18 cellular contexts compared by ENCODE assay signal in the genomic region with DNA sequence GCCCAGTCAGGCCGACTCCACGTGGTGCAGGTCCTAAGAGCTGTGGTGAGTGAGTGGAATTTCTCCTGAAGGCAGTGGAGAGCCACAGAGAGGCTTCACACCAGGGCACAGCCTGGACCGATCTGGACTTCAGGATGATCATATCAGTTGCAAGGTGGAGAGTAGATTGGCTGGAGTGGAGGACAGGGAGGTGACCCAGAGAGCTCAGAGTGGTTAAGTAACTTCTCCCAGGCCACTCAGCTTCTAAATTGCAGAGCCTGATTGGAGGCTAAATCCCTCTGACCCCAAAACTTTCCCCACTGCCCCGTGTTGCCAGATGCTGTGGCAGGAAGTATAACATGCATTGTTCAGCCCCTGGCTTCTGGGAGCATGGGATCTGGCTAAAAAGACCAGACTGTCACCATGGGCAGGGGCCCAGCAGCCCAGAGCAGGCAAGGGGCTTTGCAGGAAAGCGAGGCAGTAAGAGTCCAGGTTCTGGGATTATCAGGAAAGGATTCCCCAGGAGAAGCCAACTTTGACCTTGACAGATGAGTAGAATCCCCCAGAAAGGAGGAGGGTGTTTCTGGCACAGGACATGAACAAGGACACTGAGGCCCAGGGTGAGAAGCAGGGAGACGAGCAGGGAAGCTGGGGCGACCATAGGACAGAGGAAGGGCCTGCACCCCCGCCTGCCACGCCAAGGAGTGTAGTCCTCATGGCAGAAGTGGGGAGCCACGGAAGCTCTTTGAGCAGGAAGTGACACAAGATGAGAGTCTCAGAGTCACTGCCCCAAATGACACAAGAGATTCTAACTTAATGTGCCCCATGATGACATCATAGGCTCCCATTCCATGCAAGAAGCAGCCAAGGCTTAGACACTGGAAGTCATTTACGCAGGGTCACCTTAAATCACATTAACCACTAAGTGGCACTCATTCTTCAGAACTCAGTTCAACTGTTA. TPM values are rescaled to one million over a fixed set of nuclear protein-coding genes. Genes with fewer than 3 reads are reported as not detected.
DNase-seq lines count a peak whose midpoint lies in the region; ATAC-seq and TF ChIP-seq lines count a peak whose summit lies in the region.
"Had no signal": no experiment of that assay in that cellular context is flagged by ENCODE, and none has a peak within 500 bp of the region (broad histone marks: within the 10 kb centered on the region; RNA-seq: fewer than 3 reads in every experiment).

No MANE protein-coding gene starts in this region.

- H3K27me3 ChIP-seq in BLaER1 = no peaks in the 10 kb centered on the region
- H3K27me3 ChIP-seq in CD8-positive, alpha-beta T cell (ENCODE audit: insufficient read depth, low read length) = no peaks in the 10 kb centered on the region
- H3K27me3 ChIP-seq: dorsolateral prefrontal cortex, hepatocyte, vagina had no signal

- H3K27ac ChIP-seq in BLaER1 = no peak overlapping the region
- H3K27ac ChIP-seq in CD8-positive, alpha-beta T cell (ENCODE audit: low read depth, low read length) = no peak overlapping the region
- H3K27ac ChIP-seq: hepatocyte, left ventricle myocardium inferior, vagina had no signal

- H3K4me3 ChIP-seq in BLaER1 = no peak overlapping the region
- H3K4me3 ChIP-seq in CD8-positive, alpha-beta T cell (ENCODE audit: low read depth, low read length) = no peak overlapping the region
- H3K4me3 ChIP-seq: dorsolateral prefrontal cortex, GM23338, hepatocyte, left ventricle myocardium inferior, vagina had no signal

- DNase-seq in CD8-positive, alpha-beta T cell = no peak
- DNase-seq in immature natural killer cell (no peak), NCI-H1092 treated with DMSO at 0.1 percent for 48 hours (lab: John Stamatoyannopoulos, UW) (no peak), cerebellar nuclear complex (lab: John Stamatoyannopoulos, UW) (no peak), kidney glomerular epithelial cell (lab: John Stamatoyannopoulos, UW) (no peak)
- DNase-seq: dorsolateral prefrontal cortex; left ventricle myocardium inferior; NCI-H1417; NCI-H446 treated with DMSO at 0.1 percent for 48 hours; OCI-M1; stimulated activated CD4-positive, alpha-beta T cell treated with anti-CD3 and anti-CD28 coated beads, Interleukin-2, amount 100 ng/mL, for 48 hours had no signal

- peaks cover 66% of the 10 kb centered on the region for H3K4me1 ChIP-seq in BLaER1
- peaks cover 36% of the 10 kb centered on the region for H3K4me1 ChIP-seq in CD8-positive, alpha-beta T cell (ENCODE audit: insufficient read depth, low read length)

- ATAC-seq in CD8-positive, alpha-beta T cell = no peak
- ATAC-seq in activated T-helper 17 cell treated with anti-CD3 and anti-CD28 coated beads, Interleukin-2, amount 50 U/mL, for 72 hours (replicated peaks) = no peak
- ATAC-seq in HG02642 (IDR thresholded peaks at IDR 0.05; ENCODE audit: poor library complexity, unreplicated experiment) = no peak
- ATAC-seq: GM23338 had no signal

- H3K9me3 Mint-ChIP-seq in CD8-positive, alpha-beta T cell = no peaks in the 10 kb centered on the region
- no peaks in the 10 kb centered on the region for H3K9me3 Mint-ChIP-seq in activated T-helper 17 cell treated with anti-CD3 and anti-CD28 coated beads, Interleukin-2, amount 50 U/mL, for 72 hours
- H3K9me3 Mint-ChIP-seq in immature natural killer cell = no peaks in the 10 kb centered on the region
- H3K9me3 Mint-ChIP-seq: GM23338, nephron had no signal

- H3K4me2 ChIP-seq in BLaER1 = peak overlapping the region; percentile 11
- H3K4me2 ChIP-seq: GM23338, hepatocyte had no signal

- intact Hi-C loops in CD8-positive, alpha-beta T cell (cut with DNase I, micrococcal nuclease) = loop anchor here (10.0 kb wide), 3 partner anchors 315 to 1245 kb away; a partner anchor contains a TSS

- no peak overlapping the region for H3K4me3 Mint-ChIP-seq in CD8-positive, alpha-beta T cell
- H3K4me3 Mint-ChIP-seq in activated T-helper 17 cell treated with anti-CD3 and anti-CD28 coated beads, Interleukin-2, amount 50 U/mL, for 72 hours = no peak overlapping the region
- H3K4me3 Mint-ChIP-seq in immature natural killer cell = no peak overlapping the region
- H3K4me3 Mint-ChIP-seq: GM23338 had no signal

- H3K4me1 Mint-ChIP-seq in CD8-positive, alpha-beta T cell (ENCODE audit: low read depth) = peaks cover 47% of the 10 kb centered on the region
- peaks cover 20% of the 10 kb centered on the region for H3K4me1 Mint-ChIP-seq in activated T-helper 17 cell treated with anti-CD3 and anti-CD28 coated beads, Interleukin-2, amount 50 U/mL, for 72 hours
- H3K4me1 Mint-ChIP-seq in immature natural killer cell = peaks cover 40 to 44% of the 10 kb centered on the region in 2 donors

- POLR2A ChIA-PET in CD8-positive, alpha-beta T cell (lab: Charles Lee) = no interaction called here

- CTCF ChIA-PET in CD8-positive, alpha-beta T cell (lab: Charles Lee) = no interaction called here

- H3K27ac Mint-ChIP-seq in CD8-positive, alpha-beta T cell = peak overlapping the region; percentile 81
- peak overlapping the region; percentile 72 for H3K27ac Mint-ChIP-seq in activated T-helper 17 cell treated with anti-CD3 and anti-CD28 coated beads, Interleukin-2, amount 50 U/mL, for 72 hours
- H3K27ac Mint-ChIP-seq in immature natural killer cell = peak overlapping the region in 4 of 6 donors; percentile 49 to 71 (median 62)
- H3K27ac Mint-ChIP-seq: GM23338, nephron had no signal

- H3K36me3 Mint-ChIP-seq in CD8-positive, alpha-beta T cell = peaks cover 49% of the 10 kb centered on the region
- peaks cover 30% of the 10 kb centered on the region for H3K36me3 Mint-ChIP-seq in activated T-helper 17 cell treated with anti-CD3 and anti-CD28 coated beads, Interleukin-2, amount 50 U/mL, for 72 hours (ENCODE audit: low read depth)
- peaks cover 0 to 10% (median 0%) of the 10 kb centered on the region in 3 donors for H3K36me3 Mint-ChIP-seq in immature natural killer cell

- H3K36me3 ChIP-seq in BLaER1 = peaks cover 52% of the 10 kb centered on the region
- peaks cover 5% of the 10 kb centered on the region for H3K36me3 ChIP-seq in CD8-positive, alpha-beta T cell (ENCODE audit: insufficient read depth, low read length)

- no peak overlapping the region for H3K9ac ChIP-seq in BLaER1

- H3K27me3 Mint-ChIP-seq in CD8-positive, alpha-beta T cell (ENCODE audit: low read depth) = no peaks in the 10 kb centered on the region
- H3K27me3 Mint-ChIP-seq in activated T-helper 17 cell treated with anti-CD3 and anti-CD28 coated beads, Interleukin-2, amount 50 U/mL, for 72 hours = no peaks in the 10 kb centered on the region
- peaks cover 0 to 2% (median under 1%) of the 10 kb centered on the region in 3 donors for H3K27me3 Mint-ChIP-seq in immature natural killer cell (ENCODE audit: low read depth in 3 of 3)

- peaks cover 44% of the 10 kb centered on the region for H4K20me1 ChIP-seq in BLaER1

- TF ChIP-seq CTCF in CD8-positive, alpha-beta T cell (IDR thresholded peaks at IDR 0.05) = no peak

- no peaks in the 10 kb centered on the region for H3K9me3 ChIP-seq in BLaER1
- H3K9me3 ChIP-seq in CD8-positive, alpha-beta T cell (ENCODE audit: low read length) = no peaks in the 10 kb centered on the region
- H3K9me3 ChIP-seq: left ventricle myocardium inferior, vagina had no signal

RNA-seq across cellular contexts. Expression of a gene that starts 4.8 kb away (rescaled TPM):
- 1 to 10 TPM; 3.1 to 3.3 TPM for total RNA-seq in CD8-positive, alpha-beta T cell
- total RNA-seq in activated T-helper 17 cell treated with anti-CD3 and anti-CD28 coated beads, Interleukin-2, amount 50 U/mL, for 72 hours = 10 to 100 TPM in 1 of 2 donors, 1 to 10 TPM in 1; 8.7 to 18.9 TPM
- polyA plus RNA-seq in immature natural killer cell = 10 to 100 TPM in 1 of 3 donors, 1 to 10 TPM in 2; 6.4 to 11.9 (median 7.6) TPM

RNA-seq across cellular contexts. Expression of a gene that starts 37.5 kb away (rescaled TPM):
- total RNA-seq in CD8-positive, alpha-beta T cell = 100 to 1,000 TPM; 172 to 177 TPM
- total RNA-seq in activated T-helper 17 cell treated with anti-CD3 and anti-CD28 coated beads, Interleukin-2, amount 50 U/mL, for 72 hours = 10 to 100 TPM; 12.3 to 25.4 TPM
- 10 to 100 TPM; 16.5 to 32.7 (median 20.8) TPM for polyA plus RNA-seq in immature natural killer cell

Comparison
In these comparisons a context has a peak if more than half of its experiments do, and no peak if none do; other contexts are left out.
1. RNA of a gene that starts 37.5 kb away (total RNA-seq): 172 to 177 TPM in CD8-positive, alpha-beta T cell; 12.3 to 25.4 TPM in activated T-helper 17 cell treated with anti-CD3 and anti-CD28 coated beads, Interleukin-2, amount 50 U/mL, for 72 hours; every median in the first group is over 4 times any median in the second.
2. Peak in every context shown above with its lines, with median percentiles within 50 percentile points of each other: H3K27ac Mint-ChIP-seq.